19 cellular contexts compared by ENCODE assay signal in the genomic region with DNA sequence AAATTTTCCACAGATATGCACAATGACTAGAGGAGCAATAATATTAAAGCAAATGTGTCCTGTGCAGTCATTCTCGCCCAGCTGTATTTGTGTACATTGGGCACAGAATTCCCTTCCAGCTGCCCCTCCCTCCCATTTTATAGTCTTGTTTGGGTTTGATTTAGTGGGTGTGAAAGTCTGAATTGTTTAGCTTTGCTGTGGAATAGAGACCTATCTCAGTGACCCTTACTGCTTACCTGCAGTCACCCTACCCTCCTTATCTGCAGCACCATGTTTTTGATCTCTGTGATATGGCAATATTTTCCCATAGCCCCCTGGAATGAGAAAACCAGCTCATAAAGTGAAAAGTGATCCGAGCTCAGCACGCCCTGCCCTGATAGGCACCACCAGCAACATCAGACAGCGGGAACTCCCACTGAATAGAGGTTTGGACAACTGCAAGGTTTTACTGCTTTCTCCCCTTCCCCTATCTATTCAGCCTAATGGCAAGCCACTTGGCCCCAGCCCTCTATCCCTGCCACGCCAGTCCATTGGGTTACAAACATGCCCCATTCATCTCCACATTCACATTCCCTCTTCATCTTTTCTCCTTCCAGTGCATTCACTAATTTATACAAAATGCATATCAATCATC.
A peak's percentile ranks its signal among the peaks of the same experiment; 100 is the strongest.
DNase-seq lines count a peak whose midpoint lies in the region; ATAC-seq and TF ChIP-seq lines count a peak whose summit lies in the region.
"Had no signal": no experiment of that assay in that cellular context is flagged by ENCODE, and none has a peak within 500 bp of the region (broad histone marks: within the 10 kb centered on the region; RNA-seq: fewer than 3 reads in every experiment).

No MANE protein-coding gene starts in this region.

- H3K4me3 ChIP-seq in mucosa of descending colon, result no peak overlapping the region
- H3K4me3 ChIP-seq: BLaER1, GM23338, SJCRH30 had no signal

- POLR2A ChIA-PET in GM10248 (lab: Yijun Ruan, JAX), result no interaction called here

- no peak for DNase-seq in stimulated activated naive CD8-positive, alpha-beta T cell treated with anti-CD3 and anti-CD28 coated beads, Interleukin-15, Interleukin-2, amounts not matched to agents 100 U/mL and 50 U/mL, for 24 hours
- peak; percentile 56 for DNase-seq in SHP77 treated with DMSO at 0.1 percent for 48 hours (lab: John Stamatoyannopoulos, UW)
- peak in 2 of 3 donors; percentile 41 to 59 for DNase-seq in mucosa of descending colon
- DNase-seq in NCI-H1417 treated with DMSO at 0.1 percent for 48 hours (lab: John Stamatoyannopoulos, UW), result no peak
- DNase-seq in mesenteric fat pad (ENCODE audit: low spot score), result no peak
- DNase-seq in GM10248 (ENCODE audit: extremely low spot score), result no peak
- DNase-seq: Calu3; CD4-positive, alpha-beta memory T cell; KG1; NCI-H2029; NCI-H2171 treated with DMSO at 0.1 percent for 48 hours; NCI-H446; NCI-H82; PC-3; SJCRH30 had no signal

- CTCF ChIA-PET in GM10248 (lab: Yijun Ruan, JAX), result interaction anchor here (1.4 kb wide), 2 partner anchors 11 to 98 kb away, joined by 3 to 4 read pairs; no protein-coding TSS in a partner anchor

- ATAC-seq in stimulated activated naive CD8-positive, alpha-beta T cell treated with anti-CD3 and anti-CD28 coated beads, Interleukin-15, Interleukin-2, amounts not matched to agents 100 U/mL and 50 U/mL, for 24 hours, result no peak
- peak; percentile 93 for ATAC-seq in mucosa of descending colon
- ATAC-seq: GM23338, HCT116, PC-3 had no signal

- H3K4me3 Mint-ChIP-seq in stimulated activated naive CD8-positive, alpha-beta T cell treated with anti-CD3 and anti-CD28 coated beads, Interleukin-15, Interleukin-2, amounts not matched to agents 100 ng/mL and 50 ng/mL, for 24 hours, result no peak overlapping the region
- H3K4me3 Mint-ChIP-seq: CD4-positive, alpha-beta memory T cell; GM23338 had no signal

- no peaks in the 10 kb centered on the region for H3K27me3 Mint-ChIP-seq in stimulated activated naive CD8-positive, alpha-beta T cell treated with anti-CD3 and anti-CD28 coated beads, Interleukin-15, Interleukin-2, amounts not matched to agents 100 ng/mL and 50 ng/mL, for 24 hours
- H3K27me3 Mint-ChIP-seq: CD4-positive, alpha-beta memory T cell had no signal

- TF ChIP-seq CTCF in mucosa of descending colon (IDR thresholded peaks at IDR 0.05) (no peak), GM10248 (IDR thresholded peaks at IDR 0.05; ENCODE audit: control extremely low read depth, extremely low read depth, low read depth, missing control alignments) (no peak)

- no peaks in the 10 kb centered on the region for H3K9me3 Mint-ChIP-seq in stimulated activated naive CD8-positive, alpha-beta T cell treated with anti-CD3 and anti-CD28 coated beads, Interleukin-15, Interleukin-2, amounts not matched to agents 100 ng/mL and 50 ng/mL, for 24 hours
- H3K9me3 Mint-ChIP-seq: GM23338 had no signal

- peak overlapping the region; percentile 13 for H3K27ac Mint-ChIP-seq in stimulated activated naive CD8-positive, alpha-beta T cell treated with anti-CD3 and anti-CD28 coated beads, Interleukin-15, Interleukin-2, amounts not matched to agents 100 ng/mL and 50 ng/mL, for 24 hours
- H3K27ac Mint-ChIP-seq: GM23338 had no signal

- H3K4me1 ChIP-seq in mucosa of descending colon (ENCODE audit: low read depth), result no peaks in the 10 kb centered on the region
- H3K4me1 ChIP-seq: BLaER1, SJCRH30 had no signal

- H3K36me3 Mint-ChIP-seq in stimulated activated naive CD8-positive, alpha-beta T cell treated with anti-CD3 and anti-CD28 coated beads, Interleukin-15, Interleukin-2, amounts not matched to agents 100 ng/mL and 50 ng/mL, for 24 hours (ENCODE audit: low read depth), result no peaks in the 10 kb centered on the region
- H3K36me3 Mint-ChIP-seq: CD4-positive, alpha-beta memory T cell had no signal

- no peaks in the 10 kb centered on the region for H3K36me3 ChIP-seq in mucosa of descending colon (ENCODE audit: low read depth)
- H3K36me3 ChIP-seq: BLaER1, SJCRH30 had no signal

- peaks cover 30% of the 10 kb centered on the region for H3K4me1 Mint-ChIP-seq in stimulated activated naive CD8-positive, alpha-beta T cell treated with anti-CD3 and anti-CD28 coated beads, Interleukin-15, Interleukin-2, amounts not matched to agents 100 ng/mL and 50 ng/mL, for 24 hours (ENCODE audit: low read depth)

- intact Hi-C loops in mucosa of descending colon (cut with DNase I, micrococcal nuclease), result no loop called here

- no peaks in the 10 kb centered on the region for H3K9me3 ChIP-seq in mucosa of descending colon
- H3K9me3 ChIP-seq: SJCRH30 had no signal

Comparison
In these comparisons a context has a peak if more than half of its experiments do, and no peak if none do; other contexts are left out.
1. DNase-seq: peak in SHP77 treated with DMSO at 0.1 percent for 48 hours (single experiment) and mucosa of descending colon (2 of 3); none in stimulated activated naive CD8-positive, alpha-beta T cell treated with anti-CD3 and anti-CD28 coated beads, Interleukin-15, Interleukin-2, amounts not matched to agents 100 U/mL and 50 U/mL, for 24 hours (single experiment), NCI-H1417 treated with DMSO at 0.1 percent for 48 hours (single experiment), mesenteric fat pad (single experiment) and GM10248 (single experiment).